Comparison of ENCODE assay signal across 8 cellular contexts in genomic region chr1:6475381-6476133, GRCh38.
DNase-seq lines count a peak whose midpoint lies in the region; ATAC-seq and TF ChIP-seq lines count a peak whose summit lies in the region.

No MANE protein-coding gene starts in this region.

- peak; percentile 92 for TF ChIP-seq CTCF in WI38 (IDR thresholded peaks at IDR 0.05; ENCODE audit: low read depth, low read length)

- no peak overlapping the region for H3K4me3 ChIP-seq in WI38 (ENCODE audit: low read depth, low read length)

- DNase-seq in DMS 273 (lab: John Stamatoyannopoulos, UW; ENCODE audit: unreplicated experiment) (peak; percentile 73), DMS 273 treated with DMSO at 0.1 percent for 48 hours (lab: John Stamatoyannopoulos, UW) (no peak), KBM-7 (peak; percentile 53), T47D (ENCODE audit: low read depth in 1 of 2, low spot score in 1 of 2) (peak; percentile 65 to 89), kidney tubule cell (ENCODE audit: low spot score) (peak; percentile 57)
- peak; percentile 71 to 73 (median 73) for DNase-seq in stimulated activated CD4-positive, alpha-beta T cell treated with anti-CD3 and anti-CD28 coated beads, TNF-alpha, amount 100 ng/mL, for 1 hour (ENCODE audit: low read depth in 3 of 3, low spot score in 1 of 3)

- in situ Hi-C loops in KBM-7 (cut with MboI; ENCODE audit: low pct_unique_long_range_greater_than_20kb, low sequenced_read_pairs) (no loop called here), T47D (cut with HindIII; ENCODE audit: low pct_unique_long_range_greater_than_20kb, low sequenced_read_pairs) (no loop called here)

- ATAC-seq in GM18907 (IDR thresholded peaks at IDR 0.05; ENCODE audit: unreplicated experiment), result no peak
